ENCODE assay signal across 1 cellular context in genomic region chr14:105545676-105546075, GRCh38. TPM values are rescaled to one million over a fixed set of nuclear protein-coding genes. Genes with fewer than 3 reads are reported as not detected.
"Had no signal": no experiment of that assay in that cellular context is flagged by ENCODE, and none has a peak within 500 bp of the region (broad histone marks: within the 10 kb centered on the region; RNA-seq: fewer than 3 reads in every experiment).

No MANE protein-coding gene starts in this region.

RNA-seq across cellular contexts. Expression of gene CRIP1, which starts 59.0 kb away (rescaled TPM):
- total RNA-seq: G401 had no signal
